Comparison of ENCODE assay signal across 2 cellular contexts in genomic region chr9:68585034-68585761, GRCh38.
TF ChIP-seq lines count a peak whose summit lies in the region.

No MANE protein-coding gene starts in this region.

TF ChIP-seq in SK-N-SH treated with all-trans-retinoic acid at 6 μM for 48 hours, 23 proteins besides CTCF, POLR2A, EP300 and RAD21 (continued from another document):
- TF ChIP-seq PATZ1 (CRISPR knock-in tag; IDR thresholded peaks at IDR 0.05; ENCODE audit: borderline replicate concordance), result no peak
- no peak for TF ChIP-seq CSDC2 (CRISPR knock-in tag; IDR thresholded peaks at IDR 0.05)
- no peak for TF ChIP-seq BACH2 (CRISPR knock-in tag; IDR thresholded peaks at IDR 0.05; ENCODE audit: borderline replicate concordance)
- no peak for TF ChIP-seq CSRNP3 (CRISPR knock-in tag; IDR thresholded peaks at IDR 0.05)
- no peak for TF ChIP-seq CREB5 (CRISPR knock-in tag; IDR thresholded peaks at IDR 0.05; ENCODE audit: low read depth)
- no peak for TF ChIP-seq ZFP3 (CRISPR knock-in tag; IDR thresholded peaks at IDR 0.05)
- TF ChIP-seq ZFP30 (CRISPR knock-in tag; IDR thresholded peaks at IDR 0.05), result no peak
- no peak for TF ChIP-seq ISL1 (CRISPR knock-in tag; IDR thresholded peaks at IDR 0.05)

TF ChIP-seq in SK-N-SH, 30 proteins besides CTCF, POLR2A, EP300 and RAD21 (continued from another document):
- TF ChIP-seq USF1 (IDR thresholded peaks at IDR 0.05; ENCODE audit: borderline replicate concordance, low read depth) (no peak), GATA2 (CRISPR knock-in tag; IDR thresholded peaks at IDR 0.05) (no peak), JUND (IDR thresholded peaks at IDR 0.05) (no peak), SIN3A (IDR thresholded peaks at IDR 0.05; ENCODE audit: borderline replicate concordance, low read depth, low read length) (no peak), YY1 (IDR thresholded peaks at IDR 0.05; ENCODE audit: low read depth) (no peak), NFIC (IDR thresholded peaks at IDR 0.05; ENCODE audit: borderline replicate concordance) (no peak)
